In the genomic region with DNA sequence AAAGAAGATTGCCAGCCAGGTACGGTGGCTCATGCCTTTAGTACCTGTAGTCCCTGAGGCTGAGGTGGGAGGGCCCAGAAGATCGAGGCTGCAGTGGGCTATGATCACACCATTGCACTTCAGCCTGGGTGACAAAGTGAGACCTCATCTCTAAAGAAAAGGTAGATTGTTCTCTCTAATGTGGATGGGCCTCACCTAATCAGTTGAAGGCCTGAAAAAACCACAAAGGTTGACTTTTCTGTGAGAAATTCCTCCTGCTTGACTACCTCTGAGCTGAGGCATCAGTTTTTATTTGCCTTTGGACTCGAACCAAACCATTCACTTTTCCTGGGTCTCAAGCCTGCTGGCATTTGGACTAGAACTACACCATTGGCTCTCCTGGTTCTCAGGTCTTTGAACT, we compare ENCODE assay signal across 20 cellular contexts.
A peak's percentile ranks its signal among the peaks of the same experiment; 100 is the strongest.
DNase-seq lines count a peak whose midpoint lies in the region; ATAC-seq, FAIRE-seq and TF ChIP-seq lines count a peak whose summit lies in the region.
"Had no signal": no experiment of that assay in that cellular context is flagged by ENCODE, and none has a peak within 500 bp of the region (broad histone marks: within the 10 kb centered on the region; RNA-seq: fewer than 3 reads in every experiment).

No MANE protein-coding gene starts in this region.

- H3K4me2 ChIP-seq in Karpas-422 (ENCODE audit: low read depth, low read length, poor library complexity, severe bottlenecking) = no peak overlapping the region
- no peak overlapping the region for H3K4me2 ChIP-seq in K562 (ENCODE audit: insufficient read depth, low read length)
- H3K4me2 ChIP-seq in H9 (ENCODE audit: insufficient read depth, insufficient read length, low read length) = no peak overlapping the region
- H3K4me2 ChIP-seq: BLaER1 had no signal

- no peak overlapping the region for H2BK5ac ChIP-seq in H9 (ENCODE audit: insufficient read length, low read length)

- H3K4me1 Mint-ChIP-seq in activated naive CD8-positive, alpha-beta T cell treated with anti-CD3 and anti-CD28 coated beads, Interleukin-2, amount 50 U/mL, for 24 hours = no peaks in the 10 kb centered on the region
- H3K4me1 Mint-ChIP-seq in H9 = peaks cover 0 to 8% of the 10 kb centered on the region in 2 experiments; a peak in 1 of 4 replicates
- H3K4me1 Mint-ChIP-seq: B cell; CD4-positive, CD25-positive, alpha-beta regulatory T cell had no signal

- 0% methylated on average over 3 of the region's 3 CpGs for WGBS in K562 (ENCODE audit: insufficient coverage, low coverage, missing lambda C conversion rate)
- WGBS in H9 (ENCODE audit: extremely low coverage, insufficient read length, low lambda C conversion rate) = no CpG with 5 or more reads among the region's 3 CpGs

- H3K9me2 ChIP-seq in Karpas-422 (replicated peaks; ENCODE audit: insufficient read depth, low read length) = no peaks in the 10 kb centered on the region

- no peaks in the 10 kb centered on the region for H3K9me1 ChIP-seq in K562 (ENCODE audit: control insufficient read depth, insufficient read depth, low read length)

- no peak overlapping the region for H4K91ac ChIP-seq in H9 (ENCODE audit: insufficient read length, low read depth, low read length)

- no peak overlapping the region for H3K27ac Mint-ChIP-seq in activated naive CD8-positive, alpha-beta T cell treated with anti-CD3 and anti-CD28 coated beads, Interleukin-2, amount 50 U/mL, for 24 hours
- H3K27ac Mint-ChIP-seq in H9 = no peak overlapping the region
- H3K27ac Mint-ChIP-seq: B cell; CD4-positive, CD25-positive, alpha-beta regulatory T cell; CD8-positive, alpha-beta T cell had no signal

- H3K27ac ChIP-seq in Karpas-422 (ENCODE audit: low read length) (no peak overlapping the region), K562 (ENCODE audit: extremely low read depth, low read depth, low read length) (no peak overlapping the region), H9 (ENCODE audit: insufficient read length, low read depth, low read length) (no peak overlapping the region)
- H3K27ac ChIP-seq: 22Rv1, BLaER1, C4-2B, GM23248 had no signal

- no peaks in the 10 kb centered on the region for H4K20me1 ChIP-seq in Karpas-422 (ENCODE audit: insufficient read depth, low read depth, low read length)
- H4K20me1 ChIP-seq in K562 (replicated peaks; ENCODE audit: control insufficient read depth, insufficient read depth, low read length) = no peaks in the 10 kb centered on the region
- H4K20me1 ChIP-seq in H9 (ENCODE audit: control insufficient read depth, insufficient read depth, insufficient read length) = no peaks in the 10 kb centered on the region
- H4K20me1 ChIP-seq: BLaER1 had no signal

- no peak overlapping the region for H4K5ac ChIP-seq in H9 (ENCODE audit: insufficient read length, low read depth, low read length)

- H3K36me3 Mint-ChIP-seq in activated naive CD8-positive, alpha-beta T cell treated with anti-CD3 and anti-CD28 coated beads, Interleukin-2, amount 50 U/mL, for 24 hours (ENCODE audit: low read depth) = peaks cover 4% of the 10 kb centered on the region
- no peaks in the 10 kb centered on the region for H3K36me3 Mint-ChIP-seq in H9 (ENCODE audit: insufficient read depth in 1 of 3, low read depth in 3 of 3)
- H3K36me3 Mint-ChIP-seq: CD4-positive, CD25-positive, alpha-beta regulatory T cell; CD8-positive, alpha-beta T cell had no signal

- H3K9me3 ChIP-seq in Karpas-422 (ENCODE audit: low read length) = no peaks in the 10 kb centered on the region
- H3K9me3 ChIP-seq in K562 (replicated peaks; ENCODE audit: control insufficient read depth, insufficient read depth, low read depth, low read length) = no peaks in the 10 kb centered on the region
- no peaks in the 10 kb centered on the region for H3K9me3 ChIP-seq in H9 (ENCODE audit: control insufficient read depth, low read depth, low read length)
- H3K9me3 ChIP-seq: BLaER1, Caco-2, HAP-1 had no signal

- H3K36me3 ChIP-seq in Karpas-422 (ENCODE audit: insufficient read depth, low read length) (no peaks in the 10 kb centered on the region), K562 (ENCODE audit: control insufficient read depth, insufficient read depth, low read length) (no peaks in the 10 kb centered on the region)
- H3K36me3 ChIP-seq: BLaER1, HAP-1 had no signal

- H2BK120ac ChIP-seq in H9 (ENCODE audit: low read depth, low read length, poor library complexity, severe bottlenecking) = no peak overlapping the region

- no peak overlapping the region for H2BK20ac ChIP-seq in H9 (ENCODE audit: low read depth, low read length, poor library complexity, severe bottlenecking)

- no peak overlapping the region for H3K4me3 ChIP-seq in Karpas-422 (ENCODE audit: low read length)
- H3K4me3 ChIP-seq in K562 = no peak overlapping the region
- H3K4me3 ChIP-seq: BLaER1, GM12878, GM23248, HAP-1 had no signal

- no peak overlapping the region for H2BK15ac ChIP-seq in H9 (ENCODE audit: low read depth, low read length)

- H3K4me3 Mint-ChIP-seq in activated naive CD8-positive, alpha-beta T cell treated with anti-CD3 and anti-CD28 coated beads, Interleukin-2, amount 50 U/mL, for 24 hours = no peak overlapping the region
- H3K4me3 Mint-ChIP-seq in H9 = no peak overlapping the region
- H3K4me3 Mint-ChIP-seq: B cell; CD4-positive, CD25-positive, alpha-beta regulatory T cell; CD8-positive, alpha-beta T cell had no signal

- intact Hi-C loops in K562 (cut with micrococcal nuclease) = no loop called here

- H4K8ac ChIP-seq in H9 (replicated peaks; ENCODE audit: insufficient read length, low read depth, low read length) = no peak overlapping the region

- no peak for TF ChIP-seq EP300 in K562 (IDR thresholded peaks at IDR 0.05; ENCODE audit: low read length)

- DNase-seq in H54 (ENCODE audit: insufficient read length, low spot score) = no peak
- peak; percentile 4 for DNase-seq in Karpas-422
- no peak for DNase-seq in K562 (ENCODE audit: extremely low read depth in 1 of 4, low spot score in 3 of 4)
- DNase-seq in activated naive CD8-positive, alpha-beta T cell treated with anti-CD3 and anti-CD28 coated beads, Interleukin-2, amount 50 U/mL, for 24 hours = no peak
- DNase-seq in activated CD4-positive, alpha-beta T cell treated with anti-CD3 and anti-CD28 coated beads, Interleukin-2, amount 50 U/mL, for 4 hours = no peak
- no peak for DNase-seq in H9
- DNase-seq: Caco-2; CD4-positive, CD25-positive, alpha-beta regulatory T cell; CD8-positive, alpha-beta T cell; DMS153; DND-41 had no signal

- peak; percentile 50 for FAIRE-seq in H54 (lab: Jason Lieb, UNC)
- no peak for FAIRE-seq in K562 (lab: Jason Lieb, UNC)
- FAIRE-seq: GM12878, GM19239, H1 had no signal

- no peak overlapping the region for H2AK5ac ChIP-seq in H9 (ENCODE audit: insufficient read length, low read length)

- no peak overlapping the region for H2AFZ ChIP-seq in Karpas-422 (ENCODE audit: low read length)
- H2AFZ ChIP-seq in K562 (ENCODE audit: low read depth, low read length) = no peak overlapping the region
- H2AFZ ChIP-seq in H9 (ENCODE audit: low read length) = no peak overlapping the region
- H2AFZ ChIP-seq: GM23248 had no signal

- no peak overlapping the region for H3T11ph ChIP-seq in H9 (ENCODE audit: low read length)

- H3K23ac ChIP-seq in H9 (ENCODE audit: insufficient read length, low read depth, low read length) = no peak overlapping the region

- H2BK12ac ChIP-seq in H9 (ENCODE audit: insufficient read length, low read depth, low read length) = no peak overlapping the region

- no peaks in the 10 kb centered on the region for H3K27me3 Mint-ChIP-seq in activated naive CD8-positive, alpha-beta T cell treated with anti-CD3 and anti-CD28 coated beads, Interleukin-2, amount 50 U/mL, for 24 hours
- H3K27me3 Mint-ChIP-seq in H9 (ENCODE audit: low read depth) = no peaks in the 10 kb centered on the region
- H3K27me3 Mint-ChIP-seq: B cell; CD4-positive, CD25-positive, alpha-beta regulatory T cell had no signal

- ATAC-seq in K562 = no peak
- no peak for ATAC-seq in activated naive CD8-positive, alpha-beta T cell treated with anti-CD3 and anti-CD28 coated beads, Interleukin-2, amount 50 U/mL, for 24 hours
- ATAC-seq: CD8-positive, alpha-beta T cell; GM12878 had no signal

- TF ChIP-seq CTCF in K562 (IDR thresholded peaks at IDR 0.05 in 2 of 3, conservative IDR thresholded peaks at IDR 0.05 in 1 of 3; ENCODE audit: insufficient read depth in 2 of 3, low read depth in 1 of 3, low read length in 3 of 3) (no peak), H9 (conservative IDR thresholded peaks at IDR 0.05) (no peak)

- no peaks in the 10 kb centered on the region for H3K23me2 ChIP-seq in H9 (ENCODE audit: insufficient read length, low read depth, low read length, poor library complexity, severe bottlenecking)

- POLR2A ChIA-PET in K562 (lab: Yijun Ruan, JAX) = interaction anchor here (1.0 kb wide), 1 partner anchor 15 kb away, joined by 3 read pairs; no protein-coding TSS in a partner anchor

- no peaks in the 10 kb centered on the region for H3K4me1 ChIP-seq in Karpas-422 (ENCODE audit: low read length)
- H3K4me1 ChIP-seq in K562 (replicated peaks in 1 of 2; ENCODE audit: control insufficient read depth in 2 of 2, insufficient read depth in 2 of 2, low read length in 2 of 2) = no peaks in the 10 kb centered on the region
- no peaks in the 10 kb centered on the region for H3K4me1 ChIP-seq in H9 (ENCODE audit: insufficient read depth, low read length)
- H3K4me1 ChIP-seq: BLaER1, Caco-2, HAP-1 had no signal

- no peak overlapping the region for H3K56ac ChIP-seq in H9 (ENCODE audit: insufficient read length, low read depth, low read length)

- H3K18ac ChIP-seq in H9 (ENCODE audit: insufficient read length, low read depth, low read length) = no peak overlapping the region

- no peaks in the 10 kb centered on the region for H3K79me1 ChIP-seq in H9 (ENCODE audit: insufficient read depth, low read depth, low read length, poor library complexity, severe bottlenecking)

- TF ChIP-seq POLR2A in H54 (IDR thresholded peaks at IDR 0.05; ENCODE audit: low read depth, low read length) (no peak), K562 (conservative IDR thresholded peaks at IDR 0.05) (no peak)

- no TSS peak for BruUV-seq in K562 (replicated peaks; lab: Mats Ljungman, UMichigan)

- no peaks in the 10 kb centered on the region for H3K9me3 Mint-ChIP-seq in activated naive CD8-positive, alpha-beta T cell treated with anti-CD3 and anti-CD28 coated beads, Interleukin-2, amount 50 U/mL, for 24 hours
- H3K9me3 Mint-ChIP-seq in H9 = no peaks in the 10 kb centered on the region
- H3K9me3 Mint-ChIP-seq: CD8-positive, alpha-beta T cell had no signal

- no peak overlapping the region for H3K4ac ChIP-seq in H9 (ENCODE audit: low read depth, low read length)

- H3K27me3 ChIP-seq in Karpas-422 (ENCODE audit: low read length) (no peaks in the 10 kb centered on the region), K562 (ENCODE audit: control insufficient read depth in 2 of 2, insufficient read depth in 2 of 2, low read length in 2 of 2) (no peaks in the 10 kb centered on the region), H9 (ENCODE audit: insufficient read depth, low read length) (no peaks in the 10 kb centered on the region)
- H3K27me3 ChIP-seq: BLaER1 had no signal

- H3K9ac ChIP-seq in Karpas-422 (ENCODE audit: low read length) (no peak overlapping the region), K562 (ENCODE audit: insufficient read depth in 1 of 2, low read depth in 2 of 2, low read length in 2 of 2) (no peak overlapping the region), H9 (ENCODE audit: extremely low read depth, insufficient read length, low read length) (no peak overlapping the region)
- H3K9ac ChIP-seq: BLaER1, GM23248 had no signal

- CTCF ChIA-PET in K562 (lab: Yijun Ruan, JAX; ENCODE audit: low intra/inter-chr PET ratio) = interaction anchor here (0.6 kb wide), 1 partner anchor 13 kb away, joined by 5 read pairs; no protein-coding TSS in a partner anchor

- TF ChIP-seq RAD21 in K562 (CRISPR knock-in tag; conservative IDR thresholded peaks at IDR 0.05 in 1 of 2, IDR thresholded peaks at IDR 0.05 in 1 of 2) = no peak

- H3K79me2 ChIP-seq in Karpas-422 (ENCODE audit: low read length) (no peaks in the 10 kb centered on the region), K562 (ENCODE audit: control insufficient read depth, insufficient read depth, low read length) (no peaks in the 10 kb centered on the region), H9 (ENCODE audit: insufficient read depth, low read length) (no peaks in the 10 kb centered on the region)

- in situ Hi-C loops in K562 (cut with MboI) = no loop called here

- H3K14ac ChIP-seq in H9 (ENCODE audit: insufficient read depth, low read length) = no peak overlapping the region
